8 cellular contexts compared by ENCODE assay signal in the genomic region with DNA sequence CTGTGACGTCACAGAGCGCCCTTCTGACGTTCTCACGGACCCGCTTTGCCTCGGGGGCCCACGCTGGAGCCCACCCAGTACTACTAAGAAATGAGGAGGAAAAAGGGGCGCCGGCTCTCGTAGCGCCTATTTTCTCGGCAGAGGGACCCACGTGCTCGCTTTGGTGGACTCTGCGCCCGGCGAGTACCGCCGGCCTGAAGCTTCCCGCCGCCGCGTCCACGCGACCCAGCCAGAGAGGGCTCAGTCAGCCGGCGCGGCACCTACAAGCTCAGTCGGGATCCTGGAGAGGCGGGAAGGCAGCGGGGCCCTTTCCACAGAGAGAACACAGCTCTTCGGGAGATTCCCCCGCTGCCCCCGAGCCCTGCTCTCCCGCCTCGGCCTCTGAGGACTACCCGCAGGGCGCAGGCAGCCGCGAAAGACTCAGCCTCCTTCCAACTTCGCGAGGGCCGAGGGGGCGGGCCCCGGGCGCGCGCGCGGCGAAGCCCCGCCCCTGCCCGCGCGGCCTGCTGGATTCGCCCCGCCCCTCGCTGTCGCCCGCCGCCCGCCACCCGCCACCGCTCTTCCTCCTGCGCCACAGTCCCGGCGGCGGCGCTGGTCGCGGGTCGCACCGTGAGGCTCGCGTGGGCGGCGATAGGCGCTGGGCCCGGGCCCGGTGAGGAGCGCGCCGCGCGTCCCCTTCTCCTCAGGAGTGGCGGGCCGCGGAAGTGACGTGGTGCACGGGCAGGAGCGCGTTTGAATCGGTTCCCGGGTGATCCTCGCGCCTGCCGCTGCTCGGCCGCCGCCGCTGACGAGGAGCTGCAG. TPM values are rescaled to one million over a fixed set of nuclear protein-coding genes. Genes with fewer than 3 reads are reported as not detected.
A peak's percentile ranks its signal among the peaks of the same experiment; 100 is the strongest.
DNase-seq lines count a peak whose midpoint lies in the region; ATAC-seq, FAIRE-seq and TF ChIP-seq lines count a peak whose summit lies in the region.

A gene (plus strand): TSS at position 574 of the 801 bp plus-strand sequence. CDS start 350 bp downstream, outside the sequence.

- TF ChIP-seq CTCF in kidney (IDR thresholded peaks at IDR 0.05; ENCODE audit: borderline replicate concordance, extremely low read depth, insufficient read depth): no peak

- H3K27ac ChIP-seq in kidney (ENCODE audit: low read depth in 2 of 2, low read length in 2 of 2): peak within 1 kb of the TSS; percentile 94 to 98

- intact Hi-C loops in kidney (cut with DNase I): no loop called here

- peaks cover 7 to 10% of the 10 kb centered on the region in 2 donors for H3K4me1 ChIP-seq in kidney (ENCODE audit: control insufficient read depth in 1 of 2, insufficient read depth in 1 of 2, low read depth in 1 of 2, low read length in 2 of 2)

- peak within 1 kb of the TSS; percentile 74 to 85 for H3K4me3 ChIP-seq in kidney (ENCODE audit: low read length in 2 of 2)

- no peaks in the 10 kb centered on the region for H3K36me3 ChIP-seq in kidney (ENCODE audit: control insufficient read depth in 1 of 2, insufficient read depth in 2 of 2, low read length in 2 of 2)

- peak; percentile 70 for ATAC-seq in GM19025 (IDR thresholded peaks at IDR 0.05; ENCODE audit: low read depth, unreplicated experiment)
- peak; percentile 73 for ATAC-seq in HG03196 (IDR thresholded peaks at IDR 0.05; ENCODE audit: unreplicated experiment)

- DNase-seq in AG20443 (ENCODE audit: low spot score): peak; percentile 94
- peak; percentile 69 to 82 for DNase-seq in NCI-H446 (lab: John Stamatoyannopoulos, UW)
- peak; percentile 86 for DNase-seq in activated CD4-positive, alpha-beta T cell treated with anti-CD3 and anti-CD28 coated beads for 1 hour
- peak; percentile 42 to 49 for DNase-seq in cerebellar nuclear complex (lab: John Stamatoyannopoulos, UW)
- DNase-seq in kidney: peak; percentile 97
- DNase-seq in stimulated activated CD4-positive, alpha-beta T cell treated with anti-CD3 and anti-CD28 coated beads, Interleukin-15, amount 100 ng/mL, for 24 hours: peak; percentile 97

- no peak for FAIRE-seq in kidney (lab: Jason Lieb, UNC)

- H3K9me3 ChIP-seq in kidney (ENCODE audit: control insufficient read depth in 1 of 2, low read length in 2 of 2): no peaks in the 10 kb centered on the region

- H3K9ac ChIP-seq in kidney (ENCODE audit: low read length in 2 of 2): peak within 1 kb of the TSS; percentile 85 to 94

RNA-seq across cellular contexts. Expression of the gene that starts here (rescaled TPM):
- 59.0 TPM for total RNA-seq in kidney
- 5.2 TPM for polyA plus RNA-seq in kidney (ENCODE audit: insufficient read depth, low read depth, low replicate concordance)

Comparison
In these comparisons a context has a peak if more than half of its experiments do, and no peak if none do; other contexts are left out.
1. Peak in every context shown above with its lines: DNase-seq, ATAC-seq, H3K4me3 ChIP-seq and H3K27ac ChIP-seq.
2. DNase-seq: peak in every context shown above with its lines; median percentile 97 in kidney; 97 in stimulated activated CD4-positive, alpha-beta T cell treated with anti-CD3 and anti-CD28 coated beads, Interleukin-15, amount 100 ng/mL, for 24 hours; 94 in AG20443; 86 in activated CD4-positive, alpha-beta T cell treated with anti-CD3 and anti-CD28 coated beads for 1 hour; 76 in NCI-H446; 46 in cerebellar nuclear complex.